In the genomic region with DNA sequence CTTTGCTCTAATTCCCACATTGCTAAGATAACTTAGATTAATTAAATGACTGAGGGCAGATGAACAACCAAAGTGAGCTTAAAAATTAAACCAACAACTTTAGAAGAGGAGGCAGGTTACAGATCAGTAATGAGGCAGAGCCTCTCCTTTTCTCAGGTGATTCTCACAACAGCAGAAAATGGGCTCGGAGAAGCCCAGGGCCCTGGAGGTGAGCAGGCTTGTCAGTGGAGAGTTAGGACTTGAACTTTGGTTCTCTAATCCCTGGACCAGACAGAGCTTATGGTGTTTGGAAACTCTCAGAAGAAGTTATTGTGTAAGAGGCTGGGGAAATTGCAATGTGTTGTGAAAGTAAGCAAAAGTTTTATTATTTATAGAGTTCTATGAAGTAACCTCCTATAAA, we compare ENCODE assay signal across 14 cellular contexts. TPM values are rescaled to one million over a fixed set of nuclear protein-coding genes. Genes with fewer than 3 reads are reported as not detected.
DNase-seq lines count a peak whose midpoint lies in the region; ATAC-seq and TF ChIP-seq lines count a peak whose summit lies in the region.
"Had no signal": no experiment of that assay in that cellular context is flagged by ENCODE, and none has a peak within 500 bp of the region (broad histone marks: within the 10 kb centered on the region; RNA-seq: fewer than 3 reads in every experiment).

No MANE protein-coding gene starts in this region.

- peaks cover 0 to 13% of the 10 kb centered on the region in 2 experiments; a peak in 2 of 4 replicates for H3K79me1 ChIP-seq in IMR-90 (ENCODE audit: low read depth in 1 of 2, low read length in 2 of 2)

- intact Hi-C loops in IMR-90 (cut with micrococcal nuclease), result loop anchor here (5.0 to 10.0 kb wide), 4 partner anchors 50 to 320 kb away; no protein-coding TSS in a partner anchor
- intact Hi-C loops in mammary epithelial cell (cut with micrococcal nuclease), result no loop called here
- intact Hi-C loops in lower lobe of right lung (cut with DNase I), result no loop called here
- intact Hi-C loops in naive thymus-derived CD4-positive, alpha-beta T cell (cut with micrococcal nuclease), result no loop called here

- no CpG with 5 or more reads among the region's 1 CpG for WGBS in IMR-90 (ENCODE audit: extremely low coverage in 2 of 2, insufficient read length in 1 of 2), 2 experiments
- 100% methylated on average over 1 of the region's 1 CpG for WGBS in mammary epithelial cell (ENCODE audit: low coverage, missing lambda C conversion rate)

- no peaks in the 10 kb centered on the region for H3K36me3 ChIP-seq in IMR-90 (ENCODE audit: control insufficient read depth, insufficient read depth, low read length)
- H3K36me3 ChIP-seq in mammary epithelial cell (ENCODE audit: insufficient read depth, low read length), result peaks cover 3% of the 10 kb centered on the region
- no peaks in the 10 kb centered on the region for H3K36me3 ChIP-seq in lower lobe of right lung
- no peaks in the 10 kb centered on the region for H3K36me3 ChIP-seq in naive thymus-derived CD4-positive, alpha-beta T cell (ENCODE audit: control insufficient read depth in 2 of 3, insufficient read depth in 3 of 3, low read length in 3 of 3)
- H3K36me3 ChIP-seq: colonic mucosa, prostate gland had no signal

- peak overlapping the region; percentile 80; the same call in 1 of the 2 replicates for H3K18ac ChIP-seq in IMR-90 (ENCODE audit: low read depth, low read length)

- H3K9ac ChIP-seq in IMR-90 (ENCODE audit: low read depth, low read length), result peak overlapping the region; percentile 90; the same call in 1 of the 2 replicates
- H3K9ac ChIP-seq in mammary epithelial cell (ENCODE audit: insufficient read depth, low read length), result no peak overlapping the region

- dilution Hi-C loops in IMR-90 (cut with HindIII; ENCODE audit: low sequenced_read_pairs, unreplicated experiment) (no loop called here), mammary epithelial cell (cut with HindIII; ENCODE audit: low sequenced_read_pairs) (no loop called here)

- H4K5ac ChIP-seq in IMR-90 (ENCODE audit: low read depth, low read length), result no peak overlapping the region

- H3K27ac ChIP-seq in AG04450 (ENCODE audit: low read depth, low read length) (no peak overlapping the region), IMR-90 (ENCODE audit: insufficient read depth, low read length) (peak overlapping the region; percentile 99), mammary epithelial cell (ENCODE audit: insufficient read depth, low read depth, low read length) (no peak overlapping the region), lower lobe of right lung (no peak overlapping the region)
- no peak overlapping the region for H3K27ac ChIP-seq in naive thymus-derived CD4-positive, alpha-beta T cell (ENCODE audit: low read depth, low read length)
- H3K27ac ChIP-seq: colonic mucosa had no signal

- BruUV-seq in IMR-90 (replicated peaks; lab: Mats Ljungman, UMichigan) (no TSS peak), mammary epithelial cell (replicated peaks; lab: Mats Ljungman, UMichigan) (no TSS peak)

- H3K36me3 Mint-ChIP-seq in immature natural killer cell, result peaks cover 0 to 5% (median 0%) of the 10 kb centered on the region in 3 donors
- no peaks in the 10 kb centered on the region for H3K36me3 Mint-ChIP-seq in activated T-helper 17 cell treated with anti-CD3 and anti-CD28 coated beads, Interleukin-2, amount 50 U/mL, for 72 hours (ENCODE audit: low read depth)
- no peaks in the 10 kb centered on the region for H3K36me3 Mint-ChIP-seq in naive thymus-derived CD4-positive, alpha-beta T cell

- peak overlapping the region; percentile 85 for H2BK20ac ChIP-seq in IMR-90 (ENCODE audit: low read depth, low read length)

- DNase-seq in AG04450 (ENCODE audit: low read depth, low spot score), result no peak
- peak; percentile 79 for DNase-seq in IMR-90
- no peak for DNase-seq in mammary epithelial cell
- no peak for DNase-seq in lower lobe of right lung
- no peak for DNase-seq in immature natural killer cell
- no peak for DNase-seq in naive thymus-derived CD4-positive, alpha-beta T cell
- DNase-seq: activated effector memory CD4-positive, alpha-beta T cell treated with anti-CD3 and anti-CD28 coated beads, Interleukin-2, amount 50 U/mL, for 16 hours; colonic mucosa; NCI-H1092 treated with DMSO at 0.1 percent for 48 hours; NCI-H524 had no signal

- ATAC-seq in IMR-90 (ENCODE audit: low read depth) (no peak), lower lobe of right lung (no peak)
- no peak for ATAC-seq in activated CD4-positive, CD25-positive, alpha-beta regulatory T cell treated with anti-CD3 and anti-CD28 coated beads, Interleukin-2, amount 50 U/mL, for 24 hours
- no peak for ATAC-seq in activated T-helper 17 cell treated with anti-CD3 and anti-CD28 coated beads, Interleukin-2, amount 50 U/mL, for 72 hours (replicated peaks)
- ATAC-seq in naive thymus-derived CD4-positive, alpha-beta T cell, result no peak

- peak overlapping the region; percentile 98; the same call in 1 of the 2 replicates for H3K14ac ChIP-seq in IMR-90 (replicated peaks; ENCODE audit: low read depth, low read length)

- no peaks in the 10 kb centered on the region for H3K27me3 ChIP-seq in AG04450 (ENCODE audit: control insufficient read depth, insufficient read depth, low read length)
- no peaks in the 10 kb centered on the region for H3K27me3 ChIP-seq in IMR-90 (ENCODE audit: control insufficient read depth, insufficient read depth, low read length)
- H3K27me3 ChIP-seq in mammary epithelial cell (ENCODE audit: insufficient read depth, low read length), result no peaks in the 10 kb centered on the region
- H3K27me3 ChIP-seq in lower lobe of right lung (ENCODE audit: low read depth), result peaks cover 32% of the 10 kb centered on the region
- H3K27me3 ChIP-seq in naive thymus-derived CD4-positive, alpha-beta T cell (ENCODE audit: control insufficient read depth in 2 of 2, insufficient read depth in 2 of 2, low read length in 2 of 2), result no peaks in the 10 kb centered on the region

- H3K4me1 ChIP-seq in IMR-90 (ENCODE audit: control insufficient read depth, insufficient read depth, low read length) (peaks cover 9% of the 10 kb centered on the region), mammary epithelial cell (ENCODE audit: insufficient read depth, low read length) (peaks cover 15% of the 10 kb centered on the region), lower lobe of right lung (peaks cover 32% of the 10 kb centered on the region)
- H3K4me1 ChIP-seq in naive thymus-derived CD4-positive, alpha-beta T cell (ENCODE audit: control insufficient read depth in 2 of 2, insufficient read depth in 2 of 2, low read length in 2 of 2), result no peaks in the 10 kb centered on the region
- H3K4me1 ChIP-seq: colonic mucosa, prostate gland had no signal

- H2BK15ac ChIP-seq in IMR-90 (ENCODE audit: low read depth, low read length), result peak overlapping the region; percentile 74; the same call in 2 of the 3 replicates

- TF ChIP-seq CTCF in AG04450 (IDR thresholded peaks at IDR 0.05; ENCODE audit: low read depth, low read length) (no peak), IMR-90 (conservative IDR thresholded peaks at IDR 0.05; ENCODE audit: low read depth, low read length) (no peak), mammary epithelial cell (conservative IDR thresholded peaks at IDR 0.05 in 1 of 2, IDR thresholded peaks at IDR 0.05 in 1 of 2; ENCODE audit: extremely low read depth in 1 of 2, insufficient read depth in 1 of 2, low read depth in 1 of 2, low read length in 2 of 2) (no peak), lower lobe of right lung (IDR thresholded peaks at IDR 0.05) (no peak)

- POLR2A ChIA-PET in AG04450 (lab: Yijun Ruan, JAX), result interaction anchor here (1.7 to 2.7 kb wide), 2 partner anchors 14 to 20 kb away, joined by 8 read pairs; no protein-coding TSS in a partner anchor
- POLR2A ChIA-PET in IMR-90 (lab: Charles Lee; ENCODE audit: unreplicated experiment), result interaction anchor here (0.6 kb wide), 1 partner anchor 55 kb away, joined by 7 read pairs; no protein-coding TSS in a partner anchor
- POLR2A ChIA-PET in naive thymus-derived CD4-positive, alpha-beta T cell (lab: Charles Lee), result no interaction called here

- peak overlapping the region; percentile 81 for H2BK120ac ChIP-seq in IMR-90 (ENCODE audit: low read depth, low read length)

- no peak overlapping the region for H3K27ac Mint-ChIP-seq in immature natural killer cell
- H3K27ac Mint-ChIP-seq in activated T-helper 17 cell treated with anti-CD3 and anti-CD28 coated beads, Interleukin-2, amount 50 U/mL, for 72 hours, result no peak overlapping the region
- H3K27ac Mint-ChIP-seq in naive thymus-derived CD4-positive, alpha-beta T cell, result no peak overlapping the region

- peak overlapping the region; percentile 99 for H3K4ac ChIP-seq in IMR-90 (ENCODE audit: low read depth, low read length)

- no peak overlapping the region for H3K4me3 Mint-ChIP-seq in immature natural killer cell
- H3K4me3 Mint-ChIP-seq in activated T-helper 17 cell treated with anti-CD3 and anti-CD28 coated beads, Interleukin-2, amount 50 U/mL, for 72 hours, result no peak overlapping the region
- no peak overlapping the region for H3K4me3 Mint-ChIP-seq in naive thymus-derived CD4-positive, alpha-beta T cell

- no peak for TF ChIP-seq RAD21 in IMR-90 (IDR thresholded peaks at IDR 0.05; ENCODE audit: low read length)

- peak overlapping the region; percentile 21 to 86; a peak in 2 of 4 replicates for H4K8ac ChIP-seq in IMR-90 (ENCODE audit: low read depth in 2 of 2, low read length in 2 of 2)

- peak overlapping the region; percentile 84 for H3K4me2 ChIP-seq in IMR-90 (ENCODE audit: low read depth, low read length)
- H3K4me2 ChIP-seq in mammary epithelial cell (ENCODE audit: insufficient read depth, low read depth, low read length), result peak overlapping the region; percentile 79

- H3K9me1 ChIP-seq in IMR-90 (ENCODE audit: insufficient read depth, low read length), result peaks cover 4% of the 10 kb centered on the region; the same call in 1 of the 2 replicates

- H2AK9ac ChIP-seq in IMR-90 (replicated peaks; ENCODE audit: low read depth, low read length, poor library complexity), result no peak overlapping the region

- peaks cover 6 to 17% (median 8%) of the 10 kb centered on the region in 3 donors for H3K27me3 Mint-ChIP-seq in immature natural killer cell (ENCODE audit: low read depth in 3 of 3)
- peaks cover 33% of the 10 kb centered on the region for H3K27me3 Mint-ChIP-seq in activated T-helper 17 cell treated with anti-CD3 and anti-CD28 coated beads, Interleukin-2, amount 50 U/mL, for 72 hours
- H3K27me3 Mint-ChIP-seq in naive thymus-derived CD4-positive, alpha-beta T cell, result peaks cover 51 to 67% (median 53%) of the 10 kb centered on the region in 5 donors

- H3K4me3 ChIP-seq in AG04450 (ENCODE audit: low read depth, low read length), result peak overlapping the region; percentile 94
- peak overlapping the region; percentile 92 for H3K4me3 ChIP-seq in IMR-90 (ENCODE audit: insufficient read depth, low read depth, low read length)
- peak overlapping the region in 1 of 3 experiments; percentile 7 for H3K4me3 ChIP-seq in mammary epithelial cell (replicated peaks in 1 of 3; ENCODE audit: insufficient read depth in 1 of 3, low read depth in 2 of 3, low read length in 3 of 3)
- peak overlapping the region; percentile 61 for H3K4me3 ChIP-seq in lower lobe of right lung
- H3K4me3 ChIP-seq in naive thymus-derived CD4-positive, alpha-beta T cell (ENCODE audit: low read length), result no peak overlapping the region
- H3K4me3 ChIP-seq: colonic mucosa had no signal

- CTCF ChIA-PET in AG04450 (lab: Charles Lee) (interaction anchor here (0.9 to 2.4 kb wide), 8 partner anchors 8 to 258 kb away, joined by 3 to 12 read pairs (median 6); no protein-coding TSS in a partner anchor), IMR-90 (lab: Yijun Ruan, JAX) (interaction anchor here (0.9 to 1.8 kb wide), 4 partner anchors 11 to 45 kb away, joined by 3 to 5 read pairs (median 4); no protein-coding TSS in a partner anchor), mammary epithelial cell (lab: Charles Lee; ENCODE audit: low non-redundant PET) (no interaction called here)
- CTCF ChIA-PET in naive thymus-derived CD4-positive, alpha-beta T cell (lab: Charles Lee), result no interaction called here

- H3K79me2 ChIP-seq in mammary epithelial cell (ENCODE audit: insufficient read depth, low read length), result peaks cover 84% of the 10 kb centered on the region

- no peaks in the 10 kb centered on the region for H3K9me3 ChIP-seq in AG04450 (ENCODE audit: control insufficient read depth, insufficient read depth, low read length)
- no peaks in the 10 kb centered on the region for H3K9me3 ChIP-seq in IMR-90 (ENCODE audit: control insufficient read depth, insufficient read depth, low read length)
- no peaks in the 10 kb centered on the region for H3K9me3 ChIP-seq in mammary epithelial cell (replicated peaks; ENCODE audit: insufficient read depth, low read length)
- H3K9me3 ChIP-seq in lower lobe of right lung, result no peaks in the 10 kb centered on the region
- H3K9me3 ChIP-seq in naive thymus-derived CD4-positive, alpha-beta T cell (ENCODE audit: control insufficient read depth in 2 of 3, low read length in 3 of 3), result no peaks in the 10 kb centered on the region
- H3K9me3 ChIP-seq: colonic mucosa, prostate gland had no signal

- H3K23ac ChIP-seq in IMR-90 (ENCODE audit: low read depth, low read length), result peak overlapping the region; percentile 99; the same call in 1 of the 2 replicates

- peak overlapping the region; percentile 97 for H2BK5ac ChIP-seq in IMR-90 (ENCODE audit: low read depth, low read length, poor library complexity, severe bottlenecking)

- peak overlapping the region; percentile 98 for H3K56ac ChIP-seq in IMR-90 (ENCODE audit: extremely low read depth, insufficient read depth, low read length)

- peak overlapping the region; percentile 49; the same call in 1 of the 2 replicates for H2AK5ac ChIP-seq in IMR-90 (ENCODE audit: low read depth, low read length)

- H4K20me1 ChIP-seq in IMR-90 (ENCODE audit: insufficient read depth, low read length), result peaks cover 9% of the 10 kb centered on the region
- H4K20me1 ChIP-seq in mammary epithelial cell (ENCODE audit: insufficient read depth, low read length), result no peaks in the 10 kb centered on the region

- peaks cover 0 to 22% (median 6%) of the 10 kb centered on the region in 6 donors for H3K9me3 Mint-ChIP-seq in immature natural killer cell
- H3K9me3 Mint-ChIP-seq in activated T-helper 17 cell treated with anti-CD3 and anti-CD28 coated beads, Interleukin-2, amount 50 U/mL, for 72 hours, result no peaks in the 10 kb centered on the region
- peaks cover 0 to 8% (median 0%) of the 10 kb centered on the region in 11 donors for H3K9me3 Mint-ChIP-seq in naive thymus-derived CD4-positive, alpha-beta T cell

- H2AFZ ChIP-seq in IMR-90 (replicated peaks; ENCODE audit: low read length, poor library complexity), result no peak overlapping the region
- H2AFZ ChIP-seq in mammary epithelial cell (ENCODE audit: low read depth, low read length), result peak overlapping the region; percentile 55

- TF ChIP-seq POLR2A in IMR-90 (IDR thresholded peaks at IDR 0.05; ENCODE audit: low read depth, low read length), result no peak

- H3K4me1 Mint-ChIP-seq in immature natural killer cell, result no peaks in the 10 kb centered on the region
- H3K4me1 Mint-ChIP-seq in activated T-helper 17 cell treated with anti-CD3 and anti-CD28 coated beads, Interleukin-2, amount 50 U/mL, for 72 hours, result no peaks in the 10 kb centered on the region
- H3K4me1 Mint-ChIP-seq in naive thymus-derived CD4-positive, alpha-beta T cell, result peaks cover 0 to 15% (median 0%) of the 10 kb centered on the region in 7 donors

- in situ Hi-C loops in IMR-90 (cut with MboI; ENCODE audit: low sequenced_read_pairs), result loop anchor here (25.0 kb wide), 1 partner anchor 613 kb away; a partner anchor contains a TSS
- in situ Hi-C loops in mammary epithelial cell (cut with MboI; ENCODE audit: low sequenced_read_pairs in 2 of 2), result loop anchor here in 1 of 2 donors (5.0 kb wide), 1 partner anchor 258 kb away; no protein-coding TSS in a partner anchor

- peak overlapping the region; percentile 92; the same call in 1 of the 2 replicates for H4K91ac ChIP-seq in IMR-90 (ENCODE audit: insufficient read depth, low read depth, low read length)

RNA-seq across cellular contexts. Expression of a gene that starts 2.8 kb away (rescaled TPM):
- polyA plus RNA-seq in AG04450 (2011; rRNA removed), result 71.1 and 90.7 TPM in 2 replicates
- 88.5 and 155 TPM in 2 replicates for polyA minus RNA-seq in AG04450 (2011; rRNA and poly(A)+ RNA removed)
- 65.1 and 97.8 TPM in 2 replicates for total RNA-seq in IMR-90 (2012; rRNA removed)
- 25.4 and 33.7 TPM in 2 replicates for polyA plus RNA-seq in IMR-90 (2012; rRNA removed)
- 5.9 and 21.2 TPM in 2 replicates for polyA plus RNA-seq in IMR-90 (2012; cell fraction: cytosol; rRNA removed)
- 2.9 and 21.1 TPM in 2 replicates for polyA plus RNA-seq in IMR-90 (2012; cell fraction: nucleus; rRNA removed; ENCODE audit: low replicate concordance)
- 1 to 10 TPM in 1 of 2 donors, under 1 TPM in 1; 0.17 to 5.2 TPM for total RNA-seq in mammary epithelial cell
- polyA plus RNA-seq in mammary epithelial cell, result 3.9 TPM
- 10.2 TPM for polyA minus RNA-seq in mammary epithelial cell
- total RNA-seq in lower lobe of right lung, result 12.5 TPM
- polyA plus RNA-seq in immature natural killer cell, result not detected
- not detected for total RNA-seq in activated T-helper 17 cell treated with anti-CD3 and anti-CD28 coated beads, Interleukin-2, amount 50 U/mL, for 72 hours
- total RNA-seq in naive thymus-derived CD4-positive, alpha-beta T cell, result not detected
- not detected for polyA plus RNA-seq in naive thymus-derived CD4-positive, alpha-beta T cell
- total RNA-seq: lung microvascular endothelial cell had no signal

Comparison
In these comparisons a context has a peak if more than half of its experiments do, and no peak if none do; other contexts are left out.
1. CTCF ChIA-PET loops: an anchor here in AG04450 (0.9 to 2.4 kb wide) and IMR-90 (0.9 to 1.8 kb wide); none called in mammary epithelial cell and naive thymus-derived CD4-positive, alpha-beta T cell.